ENCODE assay signal across 18 cellular contexts in the genomic region with DNA sequence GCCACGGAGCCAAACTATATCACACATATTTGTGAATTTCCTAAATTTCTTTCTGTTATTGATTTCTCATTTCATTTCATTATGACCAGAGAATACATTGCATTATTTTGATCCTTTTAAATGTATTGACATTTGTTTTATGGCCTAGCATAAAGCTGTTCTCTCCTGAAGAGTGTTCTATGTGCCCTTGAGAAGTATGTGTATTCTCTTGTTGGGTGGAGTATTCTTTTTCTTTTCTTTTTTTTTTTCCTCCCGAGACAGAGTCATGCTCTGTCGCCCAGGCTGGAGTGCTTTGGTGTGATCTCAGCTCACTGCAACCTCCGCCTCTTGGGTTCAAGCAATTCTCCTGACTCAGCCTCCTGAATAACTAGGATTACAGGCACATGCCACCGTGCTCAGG.
"Had no signal": no experiment of that assay in that cellular context is flagged by ENCODE, and none has a peak within 500 bp of the region (broad histone marks: within the 10 kb centered on the region; RNA-seq: fewer than 3 reads in every experiment).

No MANE protein-coding gene starts in this region.

- ATAC-seq: naive thymus-derived CD4-positive, alpha-beta T cell; right lobe of liver; stimulated activated memory B cell treated with anti-CD40 and anti-IgM and Interleukin-4, amounts not matched to agents 10 μg/mL and 1 μg/mL and 100 μg/mL, for 72 hours had no signal

- H3K27me3 Mint-ChIP-seq: naive thymus-derived CD4-positive, alpha-beta T cell; stimulated activated memory B cell treated with anti-CD40 and anti-IgM and Interleukin-4, amounts not matched to agents 10 μg/mL and 1 μg/mL and 100 μg/mL, for 72 hours; stimulated activated naive CD8-positive, alpha-beta T cell treated with anti-CD3 and anti-CD28 coated beads, Interleukin-15, Interleukin-2, amounts not matched to agents 100 ng/mL and 50 ng/mL, for 24 hours had no signal

- H3K36me3 ChIP-seq: colonic mucosa, prostate gland had no signal

- DNase-seq: colonic mucosa; dermis blood vessel endothelial cell; foreskin melanocyte; kidney; mesendoderm; naive thymus-derived CD4-positive, alpha-beta T cell; nephron progenitor cell; right lobe of liver; spleen; stimulated activated CD4-positive, alpha-beta T cell treated with anti-CD3 and anti-CD28 coated beads, Interleukin-15, amount 100 ng/mL, for 24 hours; stimulated activated CD4-positive, alpha-beta T cell treated with anti-CD3 and anti-CD28 coated beads, Interleukin-1b, Interleukin-23, amount 100 ng/mL, for 48 hours; stimulated activated CD4-positive, alpha-beta T cell treated with anti-CD3 and anti-CD28 coated beads, Interleukin-4, amount 100 ng/mL, for 24 hours; testis had no signal

- H3K4me3 ChIP-seq: colonic mucosa, hepatocyte, prostate gland, right lobe of liver, spleen, testis, tibial nerve had no signal

- H3K4me1 ChIP-seq: prostate gland, testis had no signal

- H3K9me3 Mint-ChIP-seq: naive thymus-derived CD4-positive, alpha-beta T cell; stimulated activated naive CD8-positive, alpha-beta T cell treated with anti-CD3 and anti-CD28 coated beads, Interleukin-15, Interleukin-2, amounts not matched to agents 100 ng/mL and 50 ng/mL, for 24 hours had no signal

- H3K4me3 Mint-ChIP-seq: naive thymus-derived CD4-positive, alpha-beta T cell; nephron progenitor cell; stimulated activated memory B cell treated with anti-CD40 and anti-IgM and Interleukin-4, amounts not matched to agents 10 μg/mL and 1 μg/mL and 100 μg/mL, for 72 hours; stimulated activated naive CD8-positive, alpha-beta T cell treated with anti-CD3 and anti-CD28 coated beads, Interleukin-15, Interleukin-2, amounts not matched to agents 100 ng/mL and 50 ng/mL, for 24 hours had no signal

- H3K27ac Mint-ChIP-seq: nephron progenitor cell; stimulated activated memory B cell treated with anti-CD40 and anti-IgM and Interleukin-4, amounts not matched to agents 10 μg/mL and 1 μg/mL and 100 μg/mL, for 72 hours; stimulated activated naive CD8-positive, alpha-beta T cell treated with anti-CD3 and anti-CD28 coated beads, Interleukin-15, Interleukin-2, amounts not matched to agents 100 ng/mL and 50 ng/mL, for 24 hours had no signal

- H3K9me3 ChIP-seq: colonic mucosa, prostate gland, right lobe of liver, spleen, testis, tibial nerve had no signal
